Comparison of ENCODE assay signal across 8 cellular contexts in the genomic region with DNA sequence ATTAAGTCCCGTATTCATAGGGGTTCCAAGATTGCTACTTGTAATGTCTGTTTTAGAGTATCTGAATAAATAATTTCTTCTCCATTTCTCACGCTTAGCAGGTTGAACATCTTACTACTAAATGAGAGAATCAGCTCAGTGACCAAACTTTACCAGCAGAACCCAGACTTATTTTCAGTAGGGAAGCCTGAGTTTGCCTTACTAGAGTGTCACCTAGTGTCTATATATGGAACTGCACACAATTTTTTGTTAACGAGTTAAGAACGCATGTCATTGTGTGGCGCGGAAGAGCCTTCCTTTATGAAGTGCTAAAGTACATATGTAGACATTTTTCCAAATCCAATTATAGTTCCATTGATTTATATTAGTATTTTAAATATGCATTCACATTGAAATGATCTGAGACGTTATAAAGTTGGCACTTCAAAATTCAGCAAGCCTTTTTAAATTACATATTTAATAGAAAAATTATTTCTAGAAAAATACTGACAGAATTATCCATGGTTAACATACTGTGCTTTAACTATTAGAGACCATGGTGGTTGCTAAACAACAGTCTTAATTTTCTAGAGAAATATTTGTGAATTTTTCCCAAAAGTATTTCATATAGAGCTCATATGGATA.
DNase-seq lines count a peak whose midpoint lies in the region; ATAC-seq, FAIRE-seq and TF ChIP-seq lines count a peak whose summit lies in the region.

No MANE protein-coding gene starts in this region.

- H3K79me2 ChIP-seq in parathyroid adenoma = no peaks in the 10 kb centered on the region

- TF ChIP-seq CTCF in parathyroid adenoma (IDR thresholded peaks at IDR 0.05) = peak; percentile 82

- H3K4me2 ChIP-seq in parathyroid adenoma (ENCODE audit: low read length) = no peak overlapping the region

- no peaks in the 10 kb centered on the region for H3K4me1 ChIP-seq in parathyroid adenoma

- peak; percentile 39 for DNase-seq in Caki2 (ENCODE audit: low read depth)
- DNase-seq in NCI-H2107 (lab: John Stamatoyannopoulos, UW) = peak; percentile 74
- peak; percentile 49 for DNase-seq in fibroblast of the conjunctiva (ENCODE audit: low read depth)
- no peak for DNase-seq in activated CD8-positive, alpha-beta memory T cell treated with anti-CD3 and anti-CD28 coated beads, Interleukin-2, amount 50 U/mL, for 4 hours

- no peaks in the 10 kb centered on the region for H3K27me3 ChIP-seq in parathyroid adenoma (ENCODE audit: control insufficient read depth, insufficient read depth, low read length)

- no peak overlapping the region for H3K27ac ChIP-seq in parathyroid adenoma

- no peak overlapping the region for H2AFZ ChIP-seq in parathyroid adenoma

- peak; percentile 80 for ATAC-seq in GM19023 (IDR thresholded peaks at IDR 0.05; ENCODE audit: unreplicated experiment)
- ATAC-seq in HG03108 (IDR thresholded peaks at IDR 0.05; ENCODE audit: unreplicated experiment) = peak; percentile 64

- H3K9me3 ChIP-seq in parathyroid adenoma (ENCODE audit: control insufficient read depth, low read length) = no peaks in the 10 kb centered on the region

- no peak overlapping the region for H3K9ac ChIP-seq in parathyroid adenoma

- in situ Hi-C loops in Caki2 (cut with HindIII; ENCODE audit: low pct_unique_long_range_greater_than_20kb, low sequenced_read_pairs) = no loop called here

- peak; percentile 92 for FAIRE-seq in TTC549 (lab: Jason Lieb, UNC)

- no peak overlapping the region for H3K4me3 ChIP-seq in parathyroid adenoma (ENCODE audit: low read depth, low read length)

- no peaks in the 10 kb centered on the region for H3K36me3 ChIP-seq in parathyroid adenoma (ENCODE audit: control insufficient read depth, insufficient read depth, low read length)
